ENCODE assay signal across 15 cellular contexts in the genomic region with DNA sequence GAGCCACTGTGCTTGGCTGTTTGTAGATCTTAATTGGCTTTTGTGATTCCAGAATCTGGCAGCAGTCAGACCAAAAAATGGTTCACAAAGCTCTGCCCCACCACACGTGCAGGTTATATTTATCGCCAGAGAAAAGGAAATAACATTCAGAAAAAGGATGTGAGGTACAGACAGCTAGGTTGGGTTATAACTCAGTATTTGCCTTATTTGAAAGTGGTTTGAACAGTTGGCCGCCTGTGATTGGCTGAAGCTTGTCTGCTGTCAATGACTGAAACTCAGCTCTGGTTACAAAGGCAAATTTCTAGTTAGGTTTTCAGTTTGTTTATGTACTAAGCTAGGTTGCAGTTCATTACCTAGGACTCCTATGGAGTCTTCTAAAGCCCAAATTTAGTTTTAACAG. TPM values are rescaled to one million over a fixed set of nuclear protein-coding genes. Genes with fewer than 3 reads are reported as not detected.
DNase-seq lines count a peak whose midpoint lies in the region; ATAC-seq, FAIRE-seq and TF ChIP-seq lines count a peak whose summit lies in the region.
"Had no signal": no experiment of that assay in that cellular context is flagged by ENCODE, and none has a peak within 500 bp of the region (broad histone marks: within the 10 kb centered on the region; RNA-seq: fewer than 3 reads in every experiment).

No MANE protein-coding gene starts in this region.

- no peaks in the 10 kb centered on the region for H3K4me1 ChIP-seq in GM12878 (ENCODE audit: control insufficient read depth, insufficient read depth, low read length)
- H3K4me1 ChIP-seq in SK-N-SH (ENCODE audit: control insufficient read depth in 1 of 2, insufficient read depth in 2 of 2, low read depth in 1 of 2, low read length in 1 of 2) = no peaks in the 10 kb centered on the region

- H3K27me3 Mint-ChIP-seq in WTC11 (ENCODE audit: low read depth) = no peaks in the 10 kb centered on the region
- H3K27me3 Mint-ChIP-seq in effector memory CD8-positive, alpha-beta T cell = no peaks in the 10 kb centered on the region

- TF ChIP-seq EP300 in GM12878 (IDR thresholded peaks at IDR 0.05; ENCODE audit: borderline replicate concordance in 1 of 2, control insufficient read depth in 1 of 2, low read depth in 2 of 2, low read length in 2 of 2) (no peak), SK-N-SH (IDR thresholded peaks at IDR 0.05; ENCODE audit: borderline replicate concordance in 1 of 2, low read depth in 1 of 2, low read length in 1 of 2) (no peak)

- no peak for FAIRE-seq in GM12878 (lab: Jason Lieb, UNC)
- FAIRE-seq: keratinocyte had no signal

- RAD21 ChIA-PET in GM12878 (lab: Charles Lee; ENCODE audit: unreplicated experiment) = no interaction called here

- DNase-seq in GM12878 (ENCODE audit: low read depth, low spot score) (peak; percentile 17), WTC11 (ENCODE audit: low spot score) (no peak), OCI-M2 (lab: John Stamatoyannopoulos, UW; ENCODE audit: unreplicated experiment) (no peak), SK-N-SH (no peak)
- no peak for DNase-seq in effector memory CD8-positive, alpha-beta T cell
- DNase-seq: CD4-positive, alpha-beta memory T cell; GDM1; NCI-H1417 treated with DMSO at 0.1 percent for 48 hours; substantia nigra had no signal

- H3K27ac ChIP-seq in GM12878 (ENCODE audit: control insufficient read depth, insufficient read depth) (no peak overlapping the region), SK-N-SH (ENCODE audit: low read depth in 2 of 2, low read length in 1 of 2) (no peak overlapping the region)
- H3K27ac ChIP-seq: VCaP had no signal

- no peak for TF ChIP-seq POLR2A in GM12878 (IDR thresholded peaks at IDR 0.05; ENCODE audit: low read depth, low read length)

- H4K20me1 ChIP-seq in GM12878 (ENCODE audit: control insufficient read depth, insufficient read depth) = no peaks in the 10 kb centered on the region
- no peaks in the 10 kb centered on the region for H4K20me1 ChIP-seq in SK-N-SH (ENCODE audit: insufficient read depth)

- H3K4me3 Mint-ChIP-seq in WTC11 = no peak overlapping the region
- H3K4me3 Mint-ChIP-seq in effector memory CD8-positive, alpha-beta T cell = no peak overlapping the region
- H3K4me3 Mint-ChIP-seq: CD4-positive, alpha-beta memory T cell had no signal

- TF ChIP-seq RAD21 in GM12878 (IDR thresholded peaks at IDR 0.05; ENCODE audit: insufficient read depth, low read depth, low read length) (no peak), SK-N-SH (IDR thresholded peaks at IDR 0.05; ENCODE audit: low read length) (no peak)

- H3K79me2 ChIP-seq in GM12878 (ENCODE audit: control insufficient read depth, insufficient read depth, low read length) (no peaks in the 10 kb centered on the region), SK-N-SH (ENCODE audit: insufficient read depth) (no peaks in the 10 kb centered on the region)

- ATAC-seq in GM18517 (IDR thresholded peaks at IDR 0.05; ENCODE audit: unreplicated experiment) (peak; percentile 75), GM21390 (IDR thresholded peaks at IDR 0.05; ENCODE audit: unreplicated experiment) (peak; percentile 77), HG03159 (IDR thresholded peaks at IDR 0.05; ENCODE audit: unreplicated experiment) (peak; percentile 66), GM12878 (peak; percentile 90), WTC11 (no peak)
- ATAC-seq in effector memory CD8-positive, alpha-beta T cell (replicated peaks) = no peak
- ATAC-seq: sciatic nerve had no signal

- POLR2A ChIA-PET in GM12878 (lab: Charles Lee) (no interaction called here), WTC11 (lab: Charles Lee) (no interaction called here), SK-N-SH (lab: Yijun Ruan, JAX) (no interaction called here)

- 0% methylated on average over 3 of the region's 3 CpGs for WGBS in GM12878 (ENCODE audit: insufficient coverage, insufficient replicate concordance, low lambda C conversion rate, missing lambda C conversion rate)
- WGBS in SK-N-SH (ENCODE audit: low lambda C conversion rate) = 88% methylated on average over 3 of the region's 3 CpGs

- SMC1A ChIA-PET in GM12878 (lab: Charles Lee; ENCODE audit: uncharacterized antibody, unreplicated experiment) = interaction anchor here (1.2 kb wide), 1 partner anchor 20 kb away, joined by 4 read pairs; no protein-coding TSS in a partner anchor

- CTCF ChIA-PET in GM12878 (lab: Yijun Ruan, JAX) (interaction anchor here (0.9 kb wide), 1 partner anchor 20 kb away, joined by 3 read pairs; no protein-coding TSS in a partner anchor), WTC11 (lab: Charles Lee) (interaction anchor here (1.0 kb wide), 2 partner anchors 20 to 74 kb away, joined by 3 to 4 read pairs; no protein-coding TSS in a partner anchor), SK-N-SH (lab: Yijun Ruan, JAX) (no interaction called here)

- intact Hi-C loops in GM12878 (cut with micrococcal nuclease; ENCODE audit: unreplicated experiment) = no loop called here

- no peaks in the 10 kb centered on the region for H3K36me3 ChIP-seq in GM12878 (ENCODE audit: control insufficient read depth in 2 of 2, insufficient read depth in 2 of 2, low read length in 1 of 2)
- no peaks in the 10 kb centered on the region for H3K36me3 ChIP-seq in SK-N-SH (replicated peaks in 1 of 2; ENCODE audit: control insufficient read depth in 1 of 2, insufficient read depth in 2 of 2, low read length in 1 of 2)

- H3K9me2 ChIP-seq in SK-N-SH = no peaks in the 10 kb centered on the region

- peaks cover 7% of the 10 kb centered on the region; the same call in 1 of the 2 replicates for H3K36me3 Mint-ChIP-seq in WTC11
- no peaks in the 10 kb centered on the region for H3K36me3 Mint-ChIP-seq in effector memory CD8-positive, alpha-beta T cell (ENCODE audit: insufficient read depth)

- H3K4me2 ChIP-seq in GM12878 (ENCODE audit: control insufficient read depth, insufficient read depth) (no peak overlapping the region), SK-N-SH (no peak overlapping the region)

- no peaks in the 10 kb centered on the region for H3F3A ChIP-seq in SK-N-SH (replicated peaks; ENCODE audit: insufficient read depth)

- H2AFZ ChIP-seq in GM12878 (ENCODE audit: control insufficient read depth, low read depth, low read length) (no peak overlapping the region), SK-N-SH (ENCODE audit: low read depth) (no peak overlapping the region)

- no peak overlapping the region for H3K9ac ChIP-seq in GM12878 (ENCODE audit: control insufficient read depth, insufficient read depth, low read length)
- H3K9ac ChIP-seq in SK-N-SH = no peak overlapping the region

- H3K27ac Mint-ChIP-seq in WTC11 = no peak overlapping the region
- H3K27ac Mint-ChIP-seq in effector memory CD8-positive, alpha-beta T cell = no peak overlapping the region
- H3K27ac Mint-ChIP-seq: CD4-positive, alpha-beta memory T cell had no signal

- TF ChIP-seq CTCF in GM12878 (IDR thresholded peaks at IDR 0.05 in 2 of 3, conservative IDR thresholded peaks at IDR 0.05 in 1 of 3; ENCODE audit: control insufficient read depth in 2 of 3, extremely low read depth in 1 of 3, insufficient read depth in 1 of 3, low read depth in 3 of 3, low read length in 3 of 3) (no peak), WTC11 (IDR thresholded peaks at IDR 0.05) (no peak), SK-N-SH (IDR thresholded peaks at IDR 0.05) (no peak)

- no TSS peak for BruUV-seq in GM12878 (replicated peaks; lab: Mats Ljungman, UMichigan)

- H3K27me3 ChIP-seq in GM12878 (replicated peaks in 1 of 2; ENCODE audit: control insufficient read depth in 2 of 2, insufficient read depth in 2 of 2, low read length in 1 of 2) = no peaks in the 10 kb centered on the region
- no peaks in the 10 kb centered on the region for H3K27me3 ChIP-seq in SK-N-SH (ENCODE audit: insufficient read depth)

- H3K9me3 ChIP-seq in GM12878 (replicated peaks; ENCODE audit: control insufficient read depth, insufficient read depth, low read length) (no peaks in the 10 kb centered on the region; the same call in 2 of the 3 replicates), SK-N-SH (no peaks in the 10 kb centered on the region)

- in situ Hi-C loops in GM12878 (cut with MboI) = no loop called here

- H3K4me3 ChIP-seq in GM12878 (no peak overlapping the region), SK-N-SH (ENCODE audit: low read depth in 2 of 2, low read length in 1 of 2) (no peak overlapping the region)

- H3K9me3 Mint-ChIP-seq in WTC11 = peaks cover 7% of the 10 kb centered on the region
- H3K9me3 Mint-ChIP-seq in effector memory CD8-positive, alpha-beta T cell = no peaks in the 10 kb centered on the region
- H3K9me3 Mint-ChIP-seq: CD4-positive, alpha-beta memory T cell had no signal

- H3K4me1 Mint-ChIP-seq in WTC11 = no peaks in the 10 kb centered on the region
- H3K4me1 Mint-ChIP-seq in effector memory CD8-positive, alpha-beta T cell (ENCODE audit: low read depth in 2 of 2) = no peaks in the 10 kb centered on the region
- H3K4me1 Mint-ChIP-seq: CD4-positive, alpha-beta memory T cell had no signal

RNA-seq across cellular contexts. Expression of a gene that starts 9.6 kb away (rescaled TPM):
- 0.64 and 1.1 TPM in 2 replicates for total RNA-seq in GM12878 (2013; cell fraction: nucleolus; rRNA removed)
- total RNA-seq in GM12878 (2014; rRNA removed) = 0.45 and 0.54 TPM in 2 replicates
- 0.97 and 1.6 TPM in 2 replicates for total RNA-seq in GM12878 (2014; rRNA removed; fragmentation: Illumina TruSeq; extraction: Trizol)
- 0.97 and 1.2 TPM in 2 replicates for total RNA-seq in GM12878 (2021)
- 0.93 TPM for polyA plus RNA-seq in GM12878 (2011; ENCODE audit: low read depth)
- polyA plus RNA-seq in GM12878 (2011; rRNA removed) = 1.6 and 2.7 TPM in 2 replicates
- polyA plus RNA-seq in GM12878 (2011; cell fraction: cytosol; rRNA removed) = 0.12 and 0.27 TPM in 2 replicates
- polyA plus RNA-seq in GM12878 (2011; cell fraction: nucleus; rRNA removed) = 1.4 TPM in 1 of 2 replicates, not detected in the other
- polyA plus RNA-seq in GM12878 (2012) = 1.5 and 1.7 TPM in 2 replicates
- 1.7 and 3.0 TPM in 2 replicates for polyA plus RNA-seq in GM12878 (2014; fragmentation: Illumina TruSeq; extraction: Trizol)
- polyA plus RNA-seq in GM12878 (2014; fragmentation: Nextera tagmentation; extraction: Ambion mirVana) = 1 to 10 TPM; 1.0 to 1.7 TPM
- 0.32 and 2.3 TPM in 2 replicates for polyA plus RNA-seq in GM12878 (2014; rRNA removed)
- 1 to 10 TPM; 3.5 TPM for polyA plus RNA-seq in GM12878 (2016; fragmentation: Nextera tagmentation; extraction: Ambion mirVana)
- 0.62 TPM in 1 of 2 replicates, not detected in the other for polyA minus RNA-seq in GM12878 (2011; rRNA and poly(A)+ RNA removed)
- polyA minus RNA-seq in GM12878 (2011; cell fraction: cytosol; rRNA and poly(A)+ RNA removed) = not detected in 2 replicates
- polyA minus RNA-seq in GM12878 (2011; cell fraction: nucleus; rRNA and poly(A)+ RNA removed) = 0.77 TPM in 1 of 2 replicates, not detected in the other
- total RNA-seq in WTC11 (2021) = 3.2 to 4.8 TPM (median 4.0 TPM) in 3 replicates
- 1.1 and 2.5 TPM in 2 replicates for polyA plus RNA-seq in SK-N-SH (2012; rRNA removed)
- 2.8 and 4.2 TPM in 2 replicates for polyA plus RNA-seq in SK-N-SH (2012; cell fraction: cytosol; rRNA removed)
- polyA plus RNA-seq in SK-N-SH (2012; cell fraction: nucleus; rRNA removed) = 0.44 TPM in 1 of 2 replicates, not detected in the other

RNA-seq across cellular contexts. Expression of a gene that starts 15.8 kb away (rescaled TPM):
- 0.15 and 0.20 TPM in 2 replicates for total RNA-seq in GM12878 (2013; cell fraction: nucleolus; rRNA removed)
- total RNA-seq in GM12878 (2014; rRNA removed) (0.38 TPM in 1 of 2 replicates, not detected in the other), GM12878 (2014; rRNA removed; fragmentation: Illumina TruSeq; extraction: Trizol) (0.18 TPM in 2 replicates), GM12878 (2021) (0.19 TPM in 1 of 2 replicates, not detected in the other), WTC11 (2021) (0.64 to 1.0 TPM (median 0.76 TPM) in 3 replicates)
- polyA plus RNA-seq in GM12878 (2011; ENCODE audit: low read depth) = not detected
- polyA plus RNA-seq in GM12878 (2011; rRNA removed) (0.22 and 0.23 TPM in 2 replicates), GM12878 (2014; fragmentation: Illumina TruSeq; extraction: Trizol) (0.44 and 0.73 TPM in 2 replicates), GM12878 (2014; fragmentation: Nextera tagmentation; extraction: Ambion mirVana) (under 1 TPM; 0.22 to 0.55 TPM), GM12878 (2014; rRNA removed) (0.22 and 0.26 TPM in 2 replicates), GM12878 (2016; fragmentation: Nextera tagmentation; extraction: Ambion mirVana) (under 1 TPM; 0.29 to 0.46 TPM), SK-N-SH (2012; rRNA removed) (0.74 and 1.0 TPM in 2 replicates)
- polyA plus RNA-seq in GM12878 (2011; cell fraction: cytosol; rRNA removed) = 0.05 and 0.16 TPM in 2 replicates
- polyA plus RNA-seq in GM12878 (2011; cell fraction: nucleus; rRNA removed) = 0.29 and 0.30 TPM in 2 replicates
- polyA plus RNA-seq in GM12878 (2012) = 0.27 and 0.35 TPM in 2 replicates
- 0.21 and 0.22 TPM in 2 replicates for polyA minus RNA-seq in GM12878 (2011; rRNA and poly(A)+ RNA removed)
- not detected in 2 replicates for polyA minus RNA-seq in GM12878 (2011; cell fraction: cytosol; rRNA and poly(A)+ RNA removed)
- 0.86 TPM in 1 of 2 replicates, not detected in the other for polyA minus RNA-seq in GM12878 (2011; cell fraction: nucleus; rRNA and poly(A)+ RNA removed)
- polyA plus RNA-seq in SK-N-SH (2012; cell fraction: cytosol; rRNA removed) = 1.2 and 1.9 TPM in 2 replicates
- polyA plus RNA-seq in SK-N-SH (2012; cell fraction: nucleus; rRNA removed) = 0.96 and 2.5 TPM in 2 replicates
- total RNA-seq: CD4-positive, alpha-beta memory T cell had no signal
- polyA plus RNA-seq: CD4-positive, alpha-beta memory T cell had no signal

Comparison
In these comparisons a context has a peak if more than half of its experiments do, and no peak if none do; other contexts are left out.
1. ATAC-seq: peak in GM18517 (single experiment), GM21390 (single experiment), HG03159 (single experiment) and GM12878 (single experiment); none in WTC11 (single experiment) and effector memory CD8-positive, alpha-beta T cell (single experiment).